1 cellular context compared by ENCODE assay signal in genomic region chr3:50615190-50615589, GRCh38.
A peak's percentile ranks its signal among the peaks of the same experiment; 100 is the strongest.
TF ChIP-seq lines count a peak whose summit lies in the region.

No MANE protein-coding gene starts in this region.

TF ChIP-seq in endothelial cell of umbilical vein, 7 proteins besides CTCF, POLR2A, EP300 and RAD21:
- TF ChIP-seq GATA2 (IDR thresholded peaks at IDR 0.05; ENCODE audit: insufficient read depth, insufficient read length, low read depth, low read length) (no peak), JUN (IDR thresholded peaks at IDR 0.05; ENCODE audit: borderline replicate concordance, insufficient read depth, insufficient read length, low read depth) (no peak), MAX (IDR thresholded peaks at IDR 0.05; ENCODE audit: insufficient read depth, insufficient read length) (peak; percentile 48)
TF ChIP-seq in endothelial cell of umbilical vein: peak in this region for 1.
